In the genomic region with DNA sequence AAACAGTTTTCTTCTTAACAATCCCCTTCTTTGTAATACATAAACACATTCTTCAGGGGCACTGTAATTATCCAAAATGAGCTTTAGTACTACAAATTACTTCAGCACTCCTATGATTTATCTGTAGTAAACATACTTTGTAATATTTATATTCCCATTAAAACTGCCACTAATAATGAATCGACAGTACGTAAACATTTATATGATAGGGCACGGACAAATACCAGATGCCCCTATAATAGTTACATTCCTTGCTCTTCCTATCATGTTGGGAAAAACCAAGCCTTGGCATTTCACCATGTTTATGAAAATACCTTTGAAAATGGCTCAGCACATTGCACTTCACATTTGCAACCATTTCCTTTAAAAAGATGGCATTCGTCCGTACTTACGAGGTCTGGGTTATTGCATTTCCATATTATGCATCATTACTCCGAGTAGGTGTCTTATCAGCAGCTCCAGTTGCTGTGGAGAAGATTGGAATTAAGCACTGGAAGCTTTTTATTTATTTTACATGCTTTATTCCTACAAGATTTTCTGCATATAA, we compare ENCODE assay signal across 15 cellular contexts.
"Had no signal": no experiment of that assay in that cellular context is flagged by ENCODE, and none has a peak within 500 bp of the region (broad histone marks: within the 10 kb centered on the region; RNA-seq: fewer than 3 reads in every experiment).

No MANE protein-coding gene starts in this region.

- H3K9me3 ChIP-seq: right atrium auricular region, tibial artery, vagina had no signal

- DNase-seq: activated CD4-positive, alpha-beta T cell treated with anti-CD3 and anti-CD28 coated beads, Interleukin-2, amount 50 U/mL, for 1 hour; activated naive CD4-positive, alpha-beta T cell treated with Interleukin-2 at 50 U/mL for 16 hours; aorta; effector memory CD4-positive, alpha-beta T cell; hippocampal formation; naive thymus-derived CD8-positive, alpha-beta T cell; posterior cingulate gyrus; stimulated activated CD4-positive, alpha-beta T cell treated with anti-CD3 and anti-CD28 coated beads, Interleukin-4, amount 100 ng/mL, for 24 hours; stimulated activated naive CD4-positive, alpha-beta T cell; tibial artery had no signal

- H3K36me3 ChIP-seq: right atrium auricular region, tibial artery, vagina had no signal

- H3K27me3 ChIP-seq: right atrium auricular region, tibial artery, vagina had no signal

- H3K27ac ChIP-seq: right atrium auricular region, skin epidermis, tibial artery, vagina had no signal

- H3K4me3 ChIP-seq: right atrium auricular region, skin epidermis, tibial artery, vagina had no signal

- H3K4me1 ChIP-seq: right atrium auricular region, tibial artery, vagina had no signal

- ATAC-seq: activated CD4-positive, CD25-positive, alpha-beta regulatory T cell treated with anti-CD3 and anti-CD28 coated beads, Interleukin-2, amount 50 U/mL, for 24 hours; left lobe of liver; naive thymus-derived CD8-positive, alpha-beta T cell had no signal
